Comparison of ENCODE assay signal across 1 cellular context in the genomic region with DNA sequence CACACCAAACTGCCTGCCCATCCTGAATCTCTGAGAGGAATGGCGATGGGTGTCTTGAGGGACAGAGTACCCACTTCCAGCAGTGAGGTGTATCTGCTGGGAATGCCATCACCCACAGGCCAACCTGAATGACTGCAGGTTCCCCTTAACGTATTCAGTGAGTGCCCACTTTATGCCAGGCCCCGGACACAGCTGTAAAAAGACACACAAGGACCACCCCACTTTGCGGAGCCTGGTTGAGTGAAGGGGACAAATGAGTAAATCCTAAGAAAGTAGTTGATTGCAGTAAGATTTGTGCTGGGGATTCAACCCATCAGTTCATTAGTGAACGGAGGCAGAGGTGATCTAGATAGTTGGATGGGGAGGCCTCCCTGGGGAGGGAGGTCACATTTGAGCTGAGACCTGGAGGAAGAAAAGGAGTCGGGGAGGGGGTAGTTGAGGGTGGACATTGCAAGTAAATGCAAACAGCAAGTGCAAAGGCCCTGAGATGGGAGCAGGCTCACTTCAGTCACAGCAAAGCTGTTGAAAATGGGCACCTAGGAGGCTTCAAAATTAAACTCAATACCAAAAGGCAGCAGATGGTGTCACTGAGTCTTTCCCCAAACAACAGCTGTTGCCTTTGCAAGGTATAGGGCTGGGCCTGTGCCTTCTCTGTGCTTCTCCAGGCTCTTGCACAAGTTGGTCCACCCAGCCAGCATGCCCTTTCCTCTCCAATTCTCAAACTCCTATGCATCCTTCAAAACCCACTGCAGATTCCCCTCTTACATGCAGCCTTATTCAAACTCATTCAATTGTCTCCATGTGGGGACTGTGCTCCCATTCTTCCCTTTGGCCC.
A peak's percentile ranks its signal among the peaks of the same experiment; 100 is the strongest.
TF ChIP-seq lines count a peak whose summit lies in the region.

No MANE protein-coding gene starts in this region.

TF ChIP-seq in HepG2, 621 proteins besides CTCF, POLR2A, EP300 and RAD21 (continued from another document and continues in another):
- TF ChIP-seq SCMH1 (CRISPR knock-in tag; IDR thresholded peaks at IDR 0.05; ENCODE audit: borderline replicate concordance) (no peak), ZNF558 (CRISPR knock-in tag; IDR thresholded peaks at IDR 0.05; ENCODE audit: borderline replicate concordance) (no peak), ZNF556 (CRISPR knock-in tag; IDR thresholded peaks at IDR 0.05; ENCODE audit: borderline replicate concordance) (no peak), YEATS2 (CRISPR knock-in tag; IDR thresholded peaks at IDR 0.05; ENCODE audit: borderline replicate concordance) (no peak; the same call in 1 of the 2 replicates), ZNF672 (CRISPR knock-in tag; IDR thresholded peaks at IDR 0.05) (no peak), NBN (conservative IDR thresholded peaks at IDR 0.05) (no peak), ZNF333 (CRISPR knock-in tag; IDR thresholded peaks at IDR 0.05; ENCODE audit: borderline replicate concordance) (no peak), BORCS8-MEF2B (CRISPR knock-in tag; IDR thresholded peaks at IDR 0.05) (no peak), ZNF614 (CRISPR knock-in tag; IDR thresholded peaks at IDR 0.05; ENCODE audit: borderline replicate concordance) (peak; percentile 17; the same call in 1 of the 2 replicates), ZNF687 (CRISPR knock-in tag; IDR thresholded peaks at IDR 0.05) (no peak), ZNF451 (CRISPR knock-in tag; IDR thresholded peaks at IDR 0.05) (0 out of 2 replicates have a peak, but pooled peaks have one; percentile 21), NFKBIZ (CRISPR knock-in tag; IDR thresholded peaks at IDR 0.05) (no peak; the same call in 1 of the 2 replicates), NCOA5 (CRISPR knock-in tag; IDR thresholded peaks at IDR 0.05) (peak; percentile 76; the same call in 1 of the 2 replicates), MTERF4 (CRISPR knock-in tag; IDR thresholded peaks at IDR 0.05) (no peak), TEF (CRISPR knock-in tag; IDR thresholded peaks at IDR 0.05) (no peak), TAF15 (IDR thresholded peaks at IDR 0.05; ENCODE audit: low read depth, low read length, poor library complexity, severe bottlenecking) (no peak), ZNF549 (CRISPR knock-in tag; IDR thresholded peaks at IDR 0.05) (no peak), ZSCAN9 (CRISPR knock-in tag; IDR thresholded peaks at IDR 0.05; ENCODE audit: borderline replicate concordance) (no peak; the same call in 1 of the 2 replicates), FOXA3 (CRISPR knock-in tag; IDR thresholded peaks at IDR 0.05) (peak; percentile 32; the same call in 1 of the 2 replicates), ZNF605 (CRISPR knock-in tag; IDR thresholded peaks at IDR 0.05) (peak; percentile 56; the same call in 1 of the 2 replicates), MAZ (IDR thresholded peaks at IDR 0.05; ENCODE audit: borderline replicate concordance, low read depth, low read length) (no peak), MAZ (CRISPR knock-in tag; IDR thresholded peaks at IDR 0.05; ENCODE audit: low read depth) (no peak; the same call in none of the 2 replicates), SRSF9 (IDR thresholded peaks at IDR 0.05; ENCODE audit: borderline replicate concordance, insufficient read depth, low read depth, low read length, poor library complexity, severe bottlenecking) (no peak), ZNF207 (IDR thresholded peaks at IDR 0.05; ENCODE audit: borderline replicate concordance) (no peak), ZNF562 (CRISPR knock-in tag; IDR thresholded peaks at IDR 0.05; ENCODE audit: borderline replicate concordance) (0 out of 2 replicates have a peak, but pooled peaks have one; percentile 45), MBD4 (IDR thresholded peaks at IDR 0.05; ENCODE audit: borderline replicate concordance, low read length) (peak; percentile 71), ZSCAN21 (CRISPR knock-in tag; IDR thresholded peaks at IDR 0.05; ENCODE audit: borderline replicate concordance) (no peak), IKZF1 (IDR thresholded peaks at IDR 0.05) (no peak), NR3C1 (CRISPR knock-in tag; IDR thresholded peaks at IDR 0.05) (no peak), MYC (CRISPR knock-in tag; IDR thresholded peaks at IDR 0.05; ENCODE audit: borderline replicate concordance) (no peak), RFX5 (IDR thresholded peaks at IDR 0.05; ENCODE audit: low read depth, low read length) (no peak), RNF2 (conservative IDR thresholded peaks at IDR 0.05; ENCODE audit: low read depth) (no peak)
- TF ChIP-seq, protein P1, sequence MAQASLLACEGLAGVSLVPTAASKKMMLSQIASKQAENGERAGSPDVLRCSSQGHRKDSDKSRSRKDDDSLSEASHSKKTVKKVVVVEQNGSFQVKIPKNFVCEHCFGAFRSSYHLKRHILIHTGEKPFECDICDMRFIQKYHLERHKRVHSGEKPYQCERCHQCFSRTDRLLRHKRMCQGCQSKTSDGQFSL (CRISPR knock-in tag; IDR thresholded peaks at IDR 0.05): no peak
- TF ChIP-seq, protein P2, sequence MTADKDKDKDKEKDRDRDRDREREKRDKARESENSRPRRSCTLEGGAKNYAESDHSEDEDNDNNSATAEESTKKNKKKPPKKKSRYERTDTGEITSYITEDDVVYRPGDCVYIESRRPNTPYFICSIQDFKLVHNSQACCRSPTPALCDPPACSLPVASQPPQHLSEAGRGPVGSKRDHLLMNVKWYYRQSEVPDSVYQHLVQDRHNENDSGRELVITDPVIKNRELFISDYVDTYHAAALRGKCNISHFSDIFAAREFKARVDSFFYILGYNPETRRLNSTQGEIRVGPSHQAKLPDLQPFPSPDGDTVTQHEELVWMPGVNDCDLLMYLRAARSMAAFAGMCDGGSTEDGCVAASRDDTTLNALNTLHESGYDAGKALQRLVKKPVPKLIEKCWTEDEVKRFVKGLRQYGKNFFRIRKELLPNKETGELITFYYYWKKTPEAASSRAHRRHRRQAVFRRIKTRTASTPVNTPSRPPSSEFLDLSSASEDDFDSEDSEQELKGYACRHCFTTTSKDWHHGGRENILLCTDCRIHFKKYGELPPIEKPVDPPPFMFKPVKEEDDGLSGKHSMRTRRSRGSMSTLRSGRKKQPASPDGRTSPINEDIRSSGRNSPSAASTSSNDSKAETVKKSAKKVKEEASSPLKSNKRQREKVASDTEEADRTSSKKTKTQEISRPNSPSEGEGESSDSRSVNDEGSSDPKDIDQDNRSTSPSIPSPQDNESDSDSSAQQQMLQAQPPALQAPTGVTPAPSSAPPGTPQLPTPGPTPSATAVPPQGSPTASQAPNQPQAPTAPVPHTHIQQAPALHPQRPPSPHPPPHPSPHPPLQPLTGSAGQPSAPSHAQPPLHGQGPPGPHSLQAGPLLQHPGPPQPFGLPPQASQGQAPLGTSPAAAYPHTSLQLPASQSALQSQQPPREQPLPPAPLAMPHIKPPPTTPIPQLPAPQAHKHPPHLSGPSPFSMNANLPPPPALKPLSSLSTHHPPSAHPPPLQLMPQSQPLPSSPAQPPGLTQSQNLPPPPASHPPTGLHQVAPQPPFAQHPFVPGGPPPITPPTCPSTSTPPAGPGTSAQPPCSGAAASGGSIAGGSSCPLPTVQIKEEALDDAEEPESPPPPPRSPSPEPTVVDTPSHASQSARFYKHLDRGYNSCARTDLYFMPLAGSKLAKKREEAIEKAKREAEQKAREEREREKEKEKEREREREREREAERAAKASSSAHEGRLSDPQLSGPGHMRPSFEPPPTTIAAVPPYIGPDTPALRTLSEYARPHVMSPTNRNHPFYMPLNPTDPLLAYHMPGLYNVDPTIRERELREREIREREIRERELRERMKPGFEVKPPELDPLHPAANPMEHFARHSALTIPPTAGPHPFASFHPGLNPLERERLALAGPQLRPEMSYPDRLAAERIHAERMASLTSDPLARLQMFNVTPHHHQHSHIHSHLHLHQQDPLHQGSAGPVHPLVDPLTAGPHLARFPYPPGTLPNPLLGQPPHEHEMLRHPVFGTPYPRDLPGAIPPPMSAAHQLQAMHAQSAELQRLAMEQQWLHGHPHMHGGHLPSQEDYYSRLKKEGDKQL (CRISPR knock-in tag; IDR thresholded peaks at IDR 0.05; ENCODE audit: low read depth): no peak
- TF ChIP-seq, protein P3, sequence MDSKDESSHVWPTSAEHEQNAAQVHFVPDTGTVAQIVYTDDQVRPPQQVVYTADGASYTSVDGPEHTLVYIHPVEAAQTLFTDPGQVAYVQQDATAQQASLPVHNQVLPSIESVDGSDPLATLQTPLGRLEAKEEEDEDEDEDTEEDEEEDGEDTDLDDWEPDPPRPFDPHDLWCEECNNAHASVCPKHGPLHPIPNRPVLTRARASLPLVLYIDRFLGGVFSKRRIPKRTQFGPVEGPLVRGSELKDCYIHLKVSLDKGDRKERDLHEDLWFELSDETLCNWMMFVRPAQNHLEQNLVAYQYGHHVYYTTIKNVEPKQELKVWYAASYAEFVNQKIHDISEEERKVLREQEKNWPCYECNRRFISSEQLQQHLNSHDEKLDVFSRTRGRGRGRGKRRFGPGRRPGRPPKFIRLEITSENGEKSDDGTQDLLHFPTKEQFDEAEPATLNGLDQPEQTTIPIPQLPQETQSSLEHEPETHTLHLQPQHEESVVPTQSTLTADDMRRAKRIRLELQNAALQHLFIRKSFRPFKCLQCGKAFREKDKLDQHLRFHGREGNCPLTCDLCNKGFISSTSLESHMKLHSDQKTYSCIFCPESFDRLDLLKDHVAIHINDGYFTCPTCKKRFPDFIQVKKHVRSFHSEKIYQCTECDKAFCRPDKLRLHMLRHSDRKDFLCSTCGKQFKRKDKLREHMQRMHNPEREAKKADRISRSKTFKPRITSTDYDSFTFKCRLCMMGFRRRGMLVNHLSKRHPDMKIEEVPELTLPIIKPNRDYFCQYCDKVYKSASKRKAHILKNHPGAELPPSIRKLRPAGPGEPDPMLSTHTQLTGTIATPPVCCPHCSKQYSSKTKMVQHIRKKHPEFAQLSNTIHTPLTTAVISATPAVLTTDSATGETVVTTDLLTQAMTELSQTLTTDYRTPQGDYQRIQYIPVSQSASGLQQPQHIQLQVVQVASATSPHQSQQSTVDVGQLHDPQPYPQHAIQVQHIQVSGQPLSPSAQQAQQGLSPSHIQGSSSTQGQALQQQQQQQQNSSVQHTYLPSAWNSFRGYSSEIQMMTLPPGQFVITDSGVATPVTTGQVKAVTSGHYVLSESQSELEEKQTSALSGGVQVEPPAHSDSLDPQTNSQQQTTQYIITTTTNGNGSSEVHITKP (CRISPR knock-in tag; IDR thresholded peaks at IDR 0.05; ENCODE audit: low read depth): no peak
- TF ChIP-seq, protein P4, sequence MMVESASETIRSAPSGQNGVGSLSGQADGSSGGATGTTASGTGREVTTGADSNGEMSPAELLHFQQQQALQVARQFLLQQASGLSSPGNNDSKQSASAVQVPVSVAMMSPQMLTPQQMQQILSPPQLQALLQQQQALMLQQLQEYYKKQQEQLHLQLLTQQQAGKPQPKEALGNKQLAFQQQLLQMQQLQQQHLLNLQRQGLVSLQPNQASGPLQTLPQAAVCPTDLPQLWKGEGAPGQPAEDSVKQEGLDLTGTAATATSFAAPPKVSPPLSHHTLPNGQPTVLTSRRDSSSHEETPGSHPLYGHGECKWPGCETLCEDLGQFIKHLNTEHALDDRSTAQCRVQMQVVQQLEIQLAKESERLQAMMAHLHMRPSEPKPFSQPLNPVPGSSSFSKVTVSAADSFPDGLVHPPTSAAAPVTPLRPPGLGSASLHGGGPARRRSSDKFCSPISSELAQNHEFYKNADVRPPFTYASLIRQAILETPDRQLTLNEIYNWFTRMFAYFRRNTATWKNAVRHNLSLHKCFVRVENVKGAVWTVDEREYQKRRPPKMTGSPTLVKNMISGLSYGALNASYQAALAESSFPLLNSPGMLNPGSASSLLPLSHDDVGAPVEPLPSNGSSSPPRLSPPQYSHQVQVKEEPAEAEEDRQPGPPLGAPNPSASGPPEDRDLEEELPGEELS (CRISPR knock-in tag; IDR thresholded peaks at IDR 0.05): no peak
